Comparison of ENCODE assay signal across 10 cellular contexts in the genomic region with DNA sequence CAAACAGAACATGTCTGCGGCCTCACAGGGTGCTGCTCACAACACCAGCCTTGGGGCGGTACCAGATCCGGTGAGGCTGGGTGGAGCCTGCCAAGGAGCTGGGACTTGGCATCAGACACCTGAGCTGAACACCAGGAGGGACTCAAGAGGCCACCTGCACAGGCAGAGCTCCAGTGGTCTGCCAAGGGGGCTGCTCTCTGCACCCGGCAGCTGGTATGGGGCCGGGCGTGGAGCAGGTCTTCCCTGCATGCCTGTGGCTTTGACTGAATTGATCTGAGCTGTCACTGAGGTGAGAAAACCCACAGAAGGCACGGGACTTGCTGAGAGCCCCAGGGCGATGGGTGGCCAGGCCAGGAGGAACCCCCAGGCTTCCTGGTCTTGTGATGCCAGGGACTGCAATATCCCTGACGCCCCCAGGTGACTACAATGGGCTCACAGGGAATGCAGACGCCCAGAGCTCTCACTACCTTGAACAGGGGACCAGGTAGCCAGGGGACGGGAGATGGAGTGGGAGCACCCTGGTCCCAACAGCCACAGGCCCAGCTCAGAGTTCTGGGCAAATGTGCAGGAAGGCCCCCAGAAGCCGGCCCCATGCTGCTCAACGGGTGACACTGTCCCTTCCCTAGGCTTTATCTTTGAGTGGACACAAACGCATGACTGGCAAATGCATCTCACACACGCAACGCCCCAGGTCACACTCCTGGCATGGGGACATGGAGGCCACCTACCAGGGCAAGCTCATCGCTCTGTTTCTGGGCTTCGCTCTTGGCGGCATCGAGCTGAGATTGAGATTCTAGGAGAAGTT. TPM values are rescaled to one million over a fixed set of nuclear protein-coding genes. Genes with fewer than 3 reads are reported as not detected.
A peak's percentile ranks its signal among the peaks of the same experiment; 100 is the strongest.
DNase-seq lines count a peak whose midpoint lies in the region; ATAC-seq and TF ChIP-seq lines count a peak whose summit lies in the region.
"Had no signal": no experiment of that assay in that cellular context is flagged by ENCODE, and none has a peak within 500 bp of the region (broad histone marks: within the 10 kb centered on the region; RNA-seq: fewer than 3 reads in every experiment).

No MANE protein-coding gene starts in this region.

- no peak overlapping the region for H3K4me3 ChIP-seq in A673 (ENCODE audit: low read depth, low read length, poor library complexity, severe bottlenecking)
- no peak overlapping the region for H3K4me3 ChIP-seq in GM23338
- H3K4me3 ChIP-seq in lower lobe of right lung, result no peak overlapping the region

- H3K27me3 ChIP-seq in A673 (replicated peaks; ENCODE audit: insufficient read depth, low read depth, low read length, poor library complexity) (no peaks in the 10 kb centered on the region), GM23338 (ENCODE audit: insufficient read depth) (no peaks in the 10 kb centered on the region), lower lobe of right lung (ENCODE audit: low read depth) (no peaks in the 10 kb centered on the region)

- H3K79me2 ChIP-seq in GM23338 (replicated peaks; ENCODE audit: insufficient read depth), result no peaks in the 10 kb centered on the region

- 0 out of 2 replicates have a peak, but pooled peaks have one; percentile 12 for TF ChIP-seq CTCF in A673 (conservative IDR thresholded peaks at IDR 0.05; ENCODE audit: low read depth, low read length)
- TF ChIP-seq CTCF in GM23338 (conservative IDR thresholded peaks at IDR 0.05; ENCODE audit: low read depth in 2 of 2), result no peak
- TF ChIP-seq CTCF in lower lobe of right lung (IDR thresholded peaks at IDR 0.05), result peak; percentile 2

- no peak for DNase-seq in A673 (ENCODE audit: low spot score)
- no peak for DNase-seq in GM23338 (ENCODE audit: low spot score)
- peak; percentile 12 for DNase-seq in activated CD8-positive, alpha-beta memory T cell treated with anti-CD3 and anti-CD28 coated beads, Interleukin-2, amount 50 U/mL, for 4 hours
- DNase-seq in lower lobe of right lung, result peak; percentile 58
- no peak for DNase-seq in NCI-H2227 (lab: John Stamatoyannopoulos, UW; ENCODE audit: unreplicated experiment)
- DNase-seq in H4 (ENCODE audit: low spot score), result no peak
- no peak for DNase-seq in activated naive CD4-positive, alpha-beta T cell treated with anti-CD3 and anti-CD28 coated beads for 36 hours

- H3K27me3 Mint-ChIP-seq in GM23338 (ENCODE audit: insufficient read depth, low read depth, poor library complexity), result peaks cover 5% of the 10 kb centered on the region
- H3K27me3 Mint-ChIP-seq in activated naive CD4-positive, alpha-beta T cell treated with anti-CD3 and anti-CD28 coated beads for 36 hours (ENCODE audit: low read depth), result no peaks in the 10 kb centered on the region
- H3K27me3 Mint-ChIP-seq: CD8-positive, alpha-beta memory T cell had no signal

- H3K36me3 ChIP-seq in A673 (ENCODE audit: insufficient read depth, low read length, poor library complexity, severe bottlenecking) (peaks cover 26% of the 10 kb centered on the region), GM23338 (ENCODE audit: insufficient read depth) (0 out of 2 replicates have a peak, but pooled peaks cover 8% of the 10 kb centered on the region), lower lobe of right lung (peaks cover 98% of the 10 kb centered on the region)

- POLR2A ChIA-PET in A673 (lab: Charles Lee; ENCODE audit: low non-redundant PET), result no interaction called here

- no TSS peak for BruUV-seq in A673 (replicated peaks; lab: Mats Ljungman, UMichigan)

- H4K20me1 ChIP-seq in GM23338 (replicated peaks; ENCODE audit: insufficient read depth), result no peaks in the 10 kb centered on the region

- CTCF ChIA-PET in A673 (lab: Charles Lee), result no interaction called here
- CTCF ChIA-PET in activated naive CD4-positive, alpha-beta T cell treated with anti-CD3 and anti-CD28 coated beads for 36 hours (lab: Charles Lee), result interaction anchor here (0.5 to 3.2 kb wide), 14 partner anchors 23 to 1154 kb away, joined by 3 to 19 read pairs (median 3); a partner anchor contains a TSS

- H3K9me2 ChIP-seq in GM23338 (ENCODE audit: insufficient read depth), result no peaks in the 10 kb centered on the region

- H3K27ac ChIP-seq in A673 (ENCODE audit: low read depth, low read length, poor library complexity, severe bottlenecking) (no peak overlapping the region), GM23338 (ENCODE audit: low read depth) (0 out of 2 replicates have a peak overlapping the region, but pooled peaks have one; percentile 26), lower lobe of right lung (no peak overlapping the region)

- no peaks in the 10 kb centered on the region for H3K4me1 Mint-ChIP-seq in GM23338
- no peaks in the 10 kb centered on the region for H3K4me1 Mint-ChIP-seq in activated naive CD4-positive, alpha-beta T cell treated with anti-CD3 and anti-CD28 coated beads for 36 hours (ENCODE audit: low read depth)

- H3K4me2 ChIP-seq in GM23338, result no peak overlapping the region

- peaks cover 53% of the 10 kb centered on the region for H3K36me3 Mint-ChIP-seq in GM23338 (ENCODE audit: low read depth)
- H3K36me3 Mint-ChIP-seq in activated naive CD4-positive, alpha-beta T cell treated with anti-CD3 and anti-CD28 coated beads for 36 hours (ENCODE audit: low read depth), result peaks cover 7% of the 10 kb centered on the region

- no peak overlapping the region for H2AFZ ChIP-seq in GM23338

- intact Hi-C loops in A673 (cut with micrococcal nuclease; ENCODE audit: unreplicated experiment) (loop anchor here (1.0 to 2.0 kb wide), 2 partner anchors 81 to 815 kb away; no protein-coding TSS in a partner anchor), lower lobe of right lung (cut with DNase I) (no loop called here)
- intact Hi-C loops in activated naive CD4-positive, alpha-beta T cell treated with anti-CD3 and anti-CD28 coated beads for 36 hours (cut with micrococcal nuclease), result loop anchor here (1.0 kb wide), 2 partner anchors 81 to 113 kb away; no protein-coding TSS in a partner anchor

- no peaks in the 10 kb centered on the region for H3F3A ChIP-seq in GM23338 (replicated peaks; ENCODE audit: low read depth)

- H3K9me3 ChIP-seq in A673 (ENCODE audit: low read depth, low read length, poor library complexity, severe bottlenecking) (no peaks in the 10 kb centered on the region), lower lobe of right lung (no peaks in the 10 kb centered on the region)

- H3K4me1 ChIP-seq in A673 (ENCODE audit: insufficient read depth, low read length, poor library complexity, severe bottlenecking), result peaks cover 11% of the 10 kb centered on the region
- H3K4me1 ChIP-seq in GM23338 (ENCODE audit: insufficient read depth), result no peaks in the 10 kb centered on the region
- H3K4me1 ChIP-seq in lower lobe of right lung, result peaks cover 23% of the 10 kb centered on the region

- no peak overlapping the region; the same call in 1 of the 2 replicates for H3K27ac Mint-ChIP-seq in GM23338
- H3K27ac Mint-ChIP-seq in activated naive CD4-positive, alpha-beta T cell treated with anti-CD3 and anti-CD28 coated beads for 36 hours, result no peak overlapping the region
- H3K27ac Mint-ChIP-seq: activated T-helper 1 cell treated with anti-CD3 and anti-CD28 coated beads, Interleukin-12 subunit alpha, Interleukin-12 subunit beta, Interleukin-2, Interleukin-4 antibody, amounts not matched to agents 30 ng/mL and 10 ng/mL and 1 ng/mL, durations not matched to agents 14 hours and 24 hours and 36 hours had no signal

- no peak overlapping the region for H3K4me3 Mint-ChIP-seq in GM23338
- no peak overlapping the region for H3K4me3 Mint-ChIP-seq in activated naive CD4-positive, alpha-beta T cell treated with anti-CD3 and anti-CD28 coated beads for 36 hours
- H3K4me3 Mint-ChIP-seq: activated T-helper 1 cell treated with anti-CD3 and anti-CD28 coated beads, Interleukin-12 subunit alpha, Interleukin-12 subunit beta, Interleukin-2, Interleukin-4 antibody, amounts not matched to agents 30 ng/mL and 10 ng/mL and 1 ng/mL, durations not matched to agents 14 hours and 24 hours and 36 hours; CD8-positive, alpha-beta memory T cell had no signal

- H3K9me3 Mint-ChIP-seq in GM23338, result no peaks in the 10 kb centered on the region
- H3K9me3 Mint-ChIP-seq in activated naive CD4-positive, alpha-beta T cell treated with anti-CD3 and anti-CD28 coated beads for 36 hours, result no peaks in the 10 kb centered on the region
- H3K9me3 Mint-ChIP-seq: activated T-helper 1 cell treated with anti-CD3 and anti-CD28 coated beads, Interleukin-12 subunit alpha, Interleukin-12 subunit beta, Interleukin-2, Interleukin-4 antibody, amounts not matched to agents 30 ng/mL and 10 ng/mL and 1 ng/mL, durations not matched to agents 14 hours and 24 hours and 36 hours; CD8-positive, alpha-beta memory T cell had no signal

- ATAC-seq in GM23338, result peak; percentile 23
- peak; percentile 9 to 33 for ATAC-seq in lower lobe of right lung
- ATAC-seq in GM19328 (IDR thresholded peaks at IDR 0.05; ENCODE audit: unreplicated experiment), result no peak

TF ChIP-seq in GM23338, 12 proteins besides CTCF, POLR2A, EP300 and RAD21 (continues in another document):
- TF ChIP-seq POLR2AphosphoS5 (IDR thresholded peaks at IDR 0.05; ENCODE audit: low read depth) (no peak), CREB1 (CRISPR knock-in tag; IDR thresholded peaks at IDR 0.05; ENCODE audit: low read depth) (no peak), ZNF331 (CRISPR knock-in tag; IDR thresholded peaks at IDR 0.05; ENCODE audit: low read depth) (no peak)

RNA-seq across cellular contexts. Expression of a gene that starts 48.2 kb away (rescaled TPM):
- total RNA-seq in A673 (2021) (148 and 159 TPM in 2 replicates), lower lobe of right lung (347 TPM)
- 145 and 162 TPM in 2 replicates for total RNA-seq in GM23338 (2014; rRNA removed; shearing (Covaris generic))
- polyA plus RNA-seq in GM23338 (2016; fragmentation: Nextera tagmentation; extraction: Ambion mirVana), result 456 and 459 TPM in 2 replicates
- 289 and 303 TPM in 2 replicates for total RNA-seq in H4 (2014; rRNA removed; shearing (Covaris generic))
- 10 to 100 TPM; 68.9 to 69.7 TPM for total RNA-seq in activated naive CD4-positive, alpha-beta T cell treated with anti-CD3 and anti-CD28 coated beads for 36 hours

Comparison
In these comparisons a context has a peak if more than half of its experiments do, and no peak if none do; other contexts are left out.
1. DNase-seq: peak in activated CD8-positive, alpha-beta memory T cell treated with anti-CD3 and anti-CD28 coated beads, Interleukin-2, amount 50 U/mL, for 4 hours (single experiment) and lower lobe of right lung (single experiment); none in A673 (single experiment), GM23338 (single experiment), NCI-H2227 (single experiment), H4 (single experiment) and activated naive CD4-positive, alpha-beta T cell treated with anti-CD3 and anti-CD28 coated beads for 36 hours (single experiment).
2. CTCF ChIP-seq: peak in A673 (single experiment) and lower lobe of right lung (single experiment); none in GM23338 (0 of 2).